Comparison of ENCODE assay signal across 27 cellular contexts in the genomic region with DNA sequence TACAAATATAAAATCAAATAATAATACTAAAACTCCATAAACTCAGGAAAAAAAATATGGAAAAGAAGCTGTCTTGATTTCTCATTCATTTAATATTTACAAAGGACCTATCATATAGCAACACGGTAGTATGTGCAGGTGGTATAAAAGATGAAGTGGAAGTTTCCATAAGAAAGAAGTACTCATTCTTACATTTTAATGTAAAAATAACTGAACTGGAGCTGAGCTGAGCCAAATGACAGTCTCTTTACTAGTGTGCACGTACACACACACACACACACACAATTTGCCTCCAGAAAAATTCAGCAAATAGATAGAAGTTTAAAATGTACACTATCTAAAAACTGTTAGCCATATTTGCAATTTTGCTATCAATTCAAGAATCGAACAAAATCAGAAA. TPM values are rescaled to one million over a fixed set of nuclear protein-coding genes. Genes with fewer than 3 reads are reported as not detected.
DNase-seq lines count a peak whose midpoint lies in the region; ATAC-seq and TF ChIP-seq lines count a peak whose summit lies in the region.
"Had no signal": no experiment of that assay in that cellular context is flagged by ENCODE, and none has a peak within 500 bp of the region (broad histone marks: within the 10 kb centered on the region; RNA-seq: fewer than 3 reads in every experiment).

No MANE protein-coding gene starts in this region.

- peaks cover 9% of the 10 kb centered on the region for H3K36me3 Mint-ChIP-seq in activated T-cell treated with anti-CD3 and anti-CD28 coated beads, Interleukin-2, amount 50 U/mL, for 4 hours (ENCODE audit: insufficient read depth)
- peaks cover 46% of the 10 kb centered on the region for H3K36me3 Mint-ChIP-seq in activated T-helper 2 cell treated with anti-CD3 and anti-CD28 coated beads, Interferon-gamma antibody, Interleukin-2, Interleukin-4, amounts not matched to agents 10 μg/mL and 5 μg/mL and 100 μg/mL, durations not matched to agents 14 hours and 24 hours and 36 hours (ENCODE audit: low read depth)
- peaks cover 10% of the 10 kb centered on the region for H3K36me3 Mint-ChIP-seq in stimulated activated effector memory CD8-positive, alpha-beta T cell treated with anti-CD3 and anti-CD28 coated beads, Interleukin-12 subunit alpha, Interleukin-12 subunit beta, amount 100 ng/mL, for 72 hours

- in situ Hi-C loops in GM13976 (cut with MboI; ENCODE audit: low sequenced_read_pairs, unreplicated experiment) = no loop called here

- H3K9me3 Mint-ChIP-seq in activated T-cell treated with anti-CD3 and anti-CD28 coated beads, Interleukin-2, amount 50 U/mL, for 4 hours = no peaks in the 10 kb centered on the region
- peaks cover 5% of the 10 kb centered on the region for H3K9me3 Mint-ChIP-seq in activated T-helper 2 cell treated with anti-CD3 and anti-CD28 coated beads, Interferon-gamma antibody, Interleukin-2, Interleukin-4, amounts not matched to agents 10 μg/mL and 5 μg/mL and 100 μg/mL, durations not matched to agents 14 hours and 24 hours and 36 hours
- no peaks in the 10 kb centered on the region for H3K9me3 Mint-ChIP-seq in stimulated activated effector memory CD8-positive, alpha-beta T cell treated with anti-CD3 and anti-CD28 coated beads, Interleukin-12 subunit alpha, Interleukin-12 subunit beta, amount 100 ng/mL, for 72 hours
- H3K9me3 Mint-ChIP-seq: activated B cell treated with CpG ODN at 0.5 μM for 24 hours, neural crest cell had no signal

- H3K27me3 ChIP-seq in tibial artery (no peaks in the 10 kb centered on the region), dorsolateral prefrontal cortex (no peaks in the 10 kb centered on the region)
- H3K27me3 ChIP-seq: BLaER1, breast epithelium, right atrium auricular region had no signal

- no peaks in the 10 kb centered on the region for H3K9me3 ChIP-seq in tibial artery
- H3K9me3 ChIP-seq: BLaER1, breast epithelium, right atrium auricular region had no signal

- H3K4me3 Mint-ChIP-seq in activated T-cell treated with anti-CD3 and anti-CD28 coated beads, Interleukin-2, amount 50 U/mL, for 4 hours = peak overlapping the region; percentile 50
- peak overlapping the region; percentile 72 for H3K4me3 Mint-ChIP-seq in activated T-helper 2 cell treated with anti-CD3 and anti-CD28 coated beads, Interferon-gamma antibody, Interleukin-2, Interleukin-4, amounts not matched to agents 10 μg/mL and 5 μg/mL and 100 μg/mL, durations not matched to agents 14 hours and 24 hours and 36 hours (ENCODE audit: low read depth)
- H3K4me3 Mint-ChIP-seq in stimulated activated effector memory CD8-positive, alpha-beta T cell treated with anti-CD3 and anti-CD28 coated beads, Interleukin-12 subunit alpha, Interleukin-12 subunit beta, amount 100 ng/mL, for 72 hours = peak overlapping the region; percentile 78
- H3K4me3 Mint-ChIP-seq: neural crest cell had no signal

- H3K27ac ChIP-seq in tibial artery (no peak overlapping the region), dorsolateral prefrontal cortex (no peak overlapping the region)
- H3K27ac ChIP-seq: BLaER1, breast epithelium, right atrium auricular region had no signal

- no peak overlapping the region for H3K4me3 ChIP-seq in tibial artery
- H3K4me3 ChIP-seq in dorsolateral prefrontal cortex = peak overlapping the region in 2 of 59 donors; percentile 13 to 67
- H3K4me3 ChIP-seq: BLaER1, breast epithelium, right atrium auricular region, smooth muscle cell had no signal

- no peaks in the 10 kb centered on the region for H3K4me1 ChIP-seq in tibial artery
- H3K4me1 ChIP-seq: BLaER1, breast epithelium, right atrium auricular region had no signal

- H3K27ac Mint-ChIP-seq in activated T-helper 2 cell treated with anti-CD3 and anti-CD28 coated beads, Interferon-gamma antibody, Interleukin-2, Interleukin-4, amounts not matched to agents 10 μg/mL and 5 μg/mL and 100 μg/mL, durations not matched to agents 14 hours and 24 hours and 36 hours = peak overlapping the region; percentile 78
- H3K27ac Mint-ChIP-seq in stimulated activated effector memory CD8-positive, alpha-beta T cell treated with anti-CD3 and anti-CD28 coated beads, Interleukin-12 subunit alpha, Interleukin-12 subunit beta, amount 100 ng/mL, for 72 hours = peak overlapping the region; percentile 60
- H3K27ac Mint-ChIP-seq: activated B cell treated with CpG ODN at 0.5 μM for 24 hours had no signal

- no peak for DNase-seq in activated T-cell treated with anti-CD3 and anti-CD28 coated beads, Interleukin-2, amount 50 U/mL, for 4 hours
- DNase-seq in activated T-cell treated with anti-CD3 and anti-CD28 coated beads for 4 hours (no peak), GM13976 (ENCODE audit: low spot score) (peak; percentile 18), tibial artery (no peak), NCI-H82 (lab: John Stamatoyannopoulos, UW) (no peak), dorsolateral prefrontal cortex (no peak)
- DNase-seq in activated T-helper 2 cell treated with anti-CD3 and anti-CD28 coated beads, Interferon-gamma antibody, Interleukin-2, Interleukin-4, amounts not matched to agents 10 μg/mL and 5 μg/mL and 100 μg/mL, durations not matched to agents 14 hours and 24 hours and 36 hours (ENCODE audit: low spot score) = no peak
- DNase-seq in stimulated activated effector memory CD8-positive, alpha-beta T cell treated with anti-CD3 and anti-CD28 coated beads, Interleukin-12 subunit alpha, Interleukin-12 subunit beta, amount 100 ng/mL, for 72 hours (ENCODE audit: low spot score in 2 of 2) = no peak
- DNase-seq: ACHN; activated B cell treated with CpG ODN at 0.5 μM for 24 hours; activated effector memory CD4-positive, alpha-beta T cell treated with Interleukin-2 at 50 U/mL for 16 hours; amygdala; Calu3; effector CD8-positive, alpha-beta T cell; head of caudate nucleus; NCI-H1105; NCI-H187 treated with DMSO at 0.1 percent for 48 hours; NCI-H526; SHP77 treated with DMSO at 0.1 percent for 48 hours; stimulated activated CD4-positive, alpha-beta T cell treated with anti-CD3 and anti-CD28 coated beads, Interleukin-1b, Interleukin-23, amount 100 ng/mL, for 48 hours had no signal

- H3K27me3 Mint-ChIP-seq in activated T-cell treated with anti-CD3 and anti-CD28 coated beads, Interleukin-2, amount 50 U/mL, for 4 hours (ENCODE audit: low read depth) = no peaks in the 10 kb centered on the region
- H3K27me3 Mint-ChIP-seq in activated T-helper 2 cell treated with anti-CD3 and anti-CD28 coated beads, Interferon-gamma antibody, Interleukin-2, Interleukin-4, amounts not matched to agents 10 μg/mL and 5 μg/mL and 100 μg/mL, durations not matched to agents 14 hours and 24 hours and 36 hours (ENCODE audit: low read depth) = no peaks in the 10 kb centered on the region
- H3K27me3 Mint-ChIP-seq: activated B cell treated with CpG ODN at 0.5 μM for 24 hours had no signal

- no peak for ATAC-seq in activated T-cell treated with anti-CD3 and anti-CD28 coated beads, Interleukin-2, amount 50 U/mL, for 4 hours
- ATAC-seq in stimulated activated effector memory CD8-positive, alpha-beta T cell treated with anti-CD3 and anti-CD28 coated beads, Interleukin-12 subunit alpha, Interleukin-12 subunit beta, amount 100 ng/mL, for 72 hours = no peak
- ATAC-seq: HCT116, Panc1 had no signal

- no peak for TF ChIP-seq CTCF in GM13976 (IDR thresholded peaks at IDR 0.05; ENCODE audit: borderline replicate concordance, control extremely low read depth, extremely low read depth, insufficient read depth, missing control alignments)
- TF ChIP-seq CTCF in tibial artery (IDR thresholded peaks at IDR 0.05) = no peak
- TF ChIP-seq CTCF in dorsolateral prefrontal cortex (IDR thresholded peaks at IDR 0.05 in 54 of 56, conservative IDR thresholded peaks at IDR 0.05 in 2 of 56; ENCODE audit: low read depth in 1 of 56, partially characterized antibody in 56 of 56) = no peak

- no peaks in the 10 kb centered on the region for H3K36me3 ChIP-seq in tibial artery
- H3K36me3 ChIP-seq: breast epithelium, right atrium auricular region had no signal

- intact Hi-C loops in activated T-helper 2 cell treated with anti-CD3 and anti-CD28 coated beads, Interferon-gamma antibody, Interleukin-2, Interleukin-4, amounts not matched to agents 10 μg/mL and 5 μg/mL and 100 μg/mL, durations not matched to agents 14 hours and 24 hours and 36 hours (cut with micrococcal nuclease) = loop anchor here (2.0 kb wide), 1 partner anchor 29 kb away; no protein-coding TSS in a partner anchor
- intact Hi-C loops in tibial artery (cut with DNase I; ENCODE audit: low total_unique reads) = no loop called here
- intact Hi-C loops in dorsolateral prefrontal cortex (cut with DNase I) = no loop called here

- H3K4me1 Mint-ChIP-seq in activated T-cell treated with anti-CD3 and anti-CD28 coated beads, Interleukin-2, amount 50 U/mL, for 4 hours (ENCODE audit: low read depth) = peaks cover 60% of the 10 kb centered on the region
- H3K4me1 Mint-ChIP-seq in activated T-helper 2 cell treated with anti-CD3 and anti-CD28 coated beads, Interferon-gamma antibody, Interleukin-2, Interleukin-4, amounts not matched to agents 10 μg/mL and 5 μg/mL and 100 μg/mL, durations not matched to agents 14 hours and 24 hours and 36 hours (ENCODE audit: low read depth) = peaks cover 56% of the 10 kb centered on the region
- peaks cover 50% of the 10 kb centered on the region for H3K4me1 Mint-ChIP-seq in stimulated activated effector memory CD8-positive, alpha-beta T cell treated with anti-CD3 and anti-CD28 coated beads, Interleukin-12 subunit alpha, Interleukin-12 subunit beta, amount 100 ng/mL, for 72 hours
- H3K4me1 Mint-ChIP-seq: neural crest cell had no signal

RNA-seq across cellular contexts. Expression of a gene that starts 54.1 kb away (rescaled TPM):
- 10 to 100 TPM; 27.2 to 38.5 (median 37.5) TPM for total RNA-seq in activated T-cell treated with anti-CD3 and anti-CD28 coated beads, Interleukin-2, amount 50 U/mL, for 4 hours
- total RNA-seq in activated T-helper 2 cell treated with anti-CD3 and anti-CD28 coated beads, Interferon-gamma antibody, Interleukin-2, Interleukin-4, amounts not matched to agents 10 μg/mL and 5 μg/mL and 100 μg/mL, durations not matched to agents 14 hours and 24 hours and 36 hours = 76.7 and 80.7 TPM in 2 replicates
- 10 to 100 TPM; 24.4 to 56.0 (median 34.7) TPM for total RNA-seq in dorsolateral prefrontal cortex
